1 cellular context compared by ENCODE assay signal in genomic region chr12:98403385-98403784, GRCh38.
TF ChIP-seq lines count a peak whose summit lies in the region.

No MANE protein-coding gene starts in this region.

TF ChIP-seq in A549, 52 proteins besides CTCF, POLR2A, EP300 and RAD21 (continued from another document):
- no peak for TF ChIP-seq ZC3H11A (IDR thresholded peaks at IDR 0.05)
